29 cellular contexts compared by ENCODE assay signal in genomic region chr18:32445846-32446245, GRCh38. TPM values are rescaled to one million over a fixed set of nuclear protein-coding genes. Genes with fewer than 3 reads are reported as not detected.
"Had no signal": no experiment of that assay in that cellular context is flagged by ENCODE, and none has a peak within 500 bp of the region (broad histone marks: within the 10 kb centered on the region; RNA-seq: fewer than 3 reads in every experiment).

No MANE protein-coding gene starts in this region.

- DNase-seq: activated CD4-positive, alpha-beta memory T cell treated with anti-CD3 and anti-CD28 coated beads, Interleukin-2, amount 10 ng/mL, durations not matched to agents 7 days and 5 days; activated CD4-positive, alpha-beta T cell treated with anti-CD3 and anti-CD28 coated beads for 1 hour; activated CD4-positive, alpha-beta T cell treated with anti-CD3 and anti-CD28 coated beads for 48 hours; activated CD4-positive, CD25-positive, alpha-beta regulatory T cell; activated CD8-positive, alpha-beta memory T cell treated with anti-CD3 and anti-CD28 coated beads for 24 hours; activated CD8-positive, alpha-beta memory T cell treated with anti-CD3 and anti-CD28 coated beads, Interleukin-2, amount 10 ng/mL, durations not matched to agents 7 days and 5 days; activated CD8-positive, alpha-beta memory T cell treated with anti-CD3 and anti-CD28 coated beads, Interleukin-2, amount 50 U/mL, for 48 hours; activated effector memory CD4-positive, alpha-beta T cell treated with Interleukin-2 at 50 U/mL for 16 hours; activated naive CD4-positive, alpha-beta T cell treated with anti-CD3 and anti-CD28 coated beads, Interleukin-2, amount 10 ng/mL, durations not matched to agents 7 days and 5 days; activated naive CD8-positive, alpha-beta T cell treated with anti-CD3 and anti-CD28 coated beads, Interleukin-2, amount 50 U/mL, for 24 hours; activated T-cell treated with anti-CD3 and anti-CD28 coated beads, Interleukin-2, amount 50 U/mL, for 48 hours; aorta; Karpas-422; KBM-7; NCI-H1105; NCI-H1417 treated with DMSO at 0.1 percent for 48 hours; NCI-H187 treated with DMSO at 0.1 percent for 48 hours; NCI-H2081; NCI-H446; NK-92 treated with Interleukin-12 subunit alpha and Interleukin-12 subunit beta, amount 100 ng/mL, for 24 hours; PC-9; SIG-M5; T1000; WERI-Rb-1 had no signal

- FAIRE-seq: RCC 7860 had no signal

- H3K4me3 ChIP-seq: cardiac muscle cell, PC-9 had no signal

- H3K27me3 ChIP-seq: cardiac muscle cell had no signal

- ATAC-seq: activated CD8-positive, alpha-beta memory T cell treated with anti-CD3 and anti-CD28 coated beads, Interleukin-2, amount 10 ng/mL, durations not matched to agents 7 days and 5 days; activated naive CD8-positive, alpha-beta T cell treated with anti-CD3 and anti-CD28 coated beads, Interleukin-2, amount 50 U/mL, for 24 hours; Right ventricle myocardium inferior had no signal

- H3K27ac ChIP-seq: cardiac muscle cell, PC-9, RWPE1, WERI-Rb-1 had no signal

RNA-seq across cellular contexts. Expression of gene GAREM1, which starts 24.8 kb away (rescaled TPM):
- total RNA-seq: activated CD8-positive, alpha-beta memory T cell treated with anti-CD3 and anti-CD28 coated beads, Interleukin-2, amount 10 ng/mL, durations not matched to agents 7 days and 5 days; T-helper 2 cell treated with Interferon-gamma antibody and Interleukin-4, amounts not matched to agents 100 ng/mL and 5 ng/mL, for 36 hours had no signal
